In the genomic region with DNA sequence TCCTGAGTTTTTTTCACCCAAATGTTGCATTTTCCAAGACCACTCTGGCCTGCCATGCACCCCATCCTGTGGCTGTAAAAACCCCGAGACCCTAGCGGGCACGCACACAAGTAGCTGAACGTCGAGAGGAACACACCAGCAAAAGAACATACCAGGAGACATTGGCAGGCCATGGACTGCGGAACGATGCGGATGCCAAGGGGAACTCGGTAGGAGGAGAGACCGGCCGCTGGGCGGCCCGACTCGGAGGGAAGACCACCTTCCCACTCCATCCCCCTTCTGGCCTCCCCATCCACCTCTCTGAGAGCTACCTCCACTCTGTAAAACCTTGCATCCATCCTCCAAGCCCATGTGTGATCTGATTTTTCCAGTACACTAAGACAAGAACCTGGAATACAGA, we compare ENCODE assay signal across 26 cellular contexts.
DNase-seq lines count a peak whose midpoint lies in the region; ATAC-seq, FAIRE-seq and TF ChIP-seq lines count a peak whose summit lies in the region.
"Had no signal": no experiment of that assay in that cellular context is flagged by ENCODE, and none has a peak within 500 bp of the region (broad histone marks: within the 10 kb centered on the region; RNA-seq: fewer than 3 reads in every experiment).

No MANE protein-coding gene starts in this region.

- H3K4me3 Mint-ChIP-seq in stimulated activated effector memory CD8-positive, alpha-beta T cell treated with anti-CD3 and anti-CD28 coated beads, Interleukin-12 subunit alpha, Interleukin-12 subunit beta, amount 100 ng/mL, for 72 hours, result no peak overlapping the region
- H3K4me3 Mint-ChIP-seq: CD14-positive monocyte; CD4-positive, alpha-beta T cell; CD8-positive, alpha-beta memory T cell; HFFc6 had no signal

- no peaks in the 10 kb centered on the region for H3K9me1 ChIP-seq in K562 (ENCODE audit: control insufficient read depth, insufficient read depth, low read length)

- WGBS in K562 (ENCODE audit: insufficient coverage, low coverage, missing lambda C conversion rate), result 14% methylated on average over 14 of the region's 14 CpGs
- WGBS in esophagus muscularis mucosa, result 97% methylated on average over 14 of the region's 14 CpGs
- WGBS in lung, 2 donors, result 97 to 98% methylated on average over 14 of the region's 14 CpGs

- no peaks in the 10 kb centered on the region for H3K4me1 Mint-ChIP-seq in stimulated activated effector memory CD8-positive, alpha-beta T cell treated with anti-CD3 and anti-CD28 coated beads, Interleukin-12 subunit alpha, Interleukin-12 subunit beta, amount 100 ng/mL, for 72 hours
- H3K4me1 Mint-ChIP-seq: CD14-positive monocyte; CD8-positive, alpha-beta memory T cell had no signal

- TF ChIP-seq RAD21 in K562 (CRISPR knock-in tag; conservative IDR thresholded peaks at IDR 0.05 in 1 of 2, IDR thresholded peaks at IDR 0.05 in 1 of 2), result no peak

- H3K79me2 ChIP-seq in K562 (ENCODE audit: control insufficient read depth, insufficient read depth, low read length) (no peaks in the 10 kb centered on the region), PC-3 (ENCODE audit: low read length) (no peaks in the 10 kb centered on the region)

- TF ChIP-seq POLR2A in K562 (conservative IDR thresholded peaks at IDR 0.05), result no peak
- TF ChIP-seq POLR2A in esophagus muscularis mucosa (IDR thresholded peaks at IDR 0.05; ENCODE audit: low read depth), result no peak

- no peak for TF ChIP-seq EP300 in K562 (IDR thresholded peaks at IDR 0.05; ENCODE audit: low read length)
- TF ChIP-seq EP300 in esophagus muscularis mucosa (IDR thresholded peaks at IDR 0.05), result no peak

- BruUV-seq in K562 (replicated peaks; lab: Mats Ljungman, UMichigan), result no TSS peak
- no TSS peak for BruUV-seq in PC-3 (replicated peaks; lab: Mats Ljungman, UMichigan)

- H3K27ac ChIP-seq in K562 (ENCODE audit: extremely low read depth, low read depth, low read length) (no peak overlapping the region), esophagus muscularis mucosa (replicated peaks in 1 of 4) (no peak overlapping the region), lung (ENCODE audit: low read depth in 1 of 2, low read length in 1 of 2) (no peak overlapping the region), PC-3 (ENCODE audit: low read length) (no peak overlapping the region)
- H3K27ac ChIP-seq: A549; BLaER1 treated with 17β-estradiol and CSF1 and Interleukin-3, amounts not matched to agents 10 nM and 100 nM had no signal

- ATAC-seq in K562, result no peak
- ATAC-seq in lung (ENCODE audit: insufficient read depth, low FRiP score), result no peak
- no peak for ATAC-seq in GM21447 (IDR thresholded peaks at IDR 0.05; ENCODE audit: unreplicated experiment)
- ATAC-seq in PC-3, result no peak
- no peak for ATAC-seq in stimulated activated effector memory CD8-positive, alpha-beta T cell treated with anti-CD3 and anti-CD28 coated beads, Interleukin-12 subunit alpha, Interleukin-12 subunit beta, amount 100 ng/mL, for 72 hours
- ATAC-seq: A549, GM12878 had no signal

- H3F3A ChIP-seq in PC-3 (ENCODE audit: low read length, unreplicated experiment), result no peaks in the 10 kb centered on the region

- no peaks in the 10 kb centered on the region for H3K9me2 ChIP-seq in PC-3 (replicated peaks; ENCODE audit: low read length)

- H3K9me3 ChIP-seq in K562 (replicated peaks; ENCODE audit: control insufficient read depth, insufficient read depth, low read depth, low read length), result no peaks in the 10 kb centered on the region
- peaks cover 0 to 8% (median 3%) of the 10 kb centered on the region in 4 donors for H3K9me3 ChIP-seq in esophagus muscularis mucosa
- H3K9me3 ChIP-seq in lung (ENCODE audit: control insufficient read depth in 2 of 2, insufficient read depth in 1 of 2, low read length in 1 of 2), result peaks cover 0 to 6% of the 10 kb centered on the region in 2 donors
- no peaks in the 10 kb centered on the region for H3K9me3 ChIP-seq in PC-3 (ENCODE audit: low read length)
- H3K9me3 ChIP-seq: A549, BE2C, HAP-1 had no signal

- H3K9ac ChIP-seq in K562 (ENCODE audit: insufficient read depth in 1 of 2, low read depth in 2 of 2, low read length in 2 of 2) (no peak overlapping the region), PC-3 (ENCODE audit: low read length) (no peak overlapping the region)
- H3K9ac ChIP-seq: BLaER1 treated with 17β-estradiol and CSF1 and Interleukin-3, amounts not matched to agents 10 nM and 100 nM had no signal

- H3K36me3 Mint-ChIP-seq in stimulated activated effector memory CD8-positive, alpha-beta T cell treated with anti-CD3 and anti-CD28 coated beads, Interleukin-12 subunit alpha, Interleukin-12 subunit beta, amount 100 ng/mL, for 72 hours, result no peaks in the 10 kb centered on the region
- H3K36me3 Mint-ChIP-seq: CD14-positive monocyte; CD8-positive, alpha-beta memory T cell had no signal

- H3K27me3 ChIP-seq in K562 (ENCODE audit: control insufficient read depth in 2 of 2, insufficient read depth in 2 of 2, low read length in 2 of 2), result no peaks in the 10 kb centered on the region
- no peaks in the 10 kb centered on the region for H3K27me3 ChIP-seq in esophagus muscularis mucosa
- no peaks in the 10 kb centered on the region for H3K27me3 ChIP-seq in lung (ENCODE audit: control insufficient read depth, insufficient read depth)
- no peaks in the 10 kb centered on the region for H3K27me3 ChIP-seq in PC-3 (ENCODE audit: low read length)
- H3K27me3 ChIP-seq: BE2C; BLaER1 treated with 17β-estradiol and CSF1 and Interleukin-3, amounts not matched to agents 10 nM and 100 nM had no signal

- no peaks in the 10 kb centered on the region for H4K20me1 ChIP-seq in K562 (replicated peaks; ENCODE audit: control insufficient read depth, insufficient read depth, low read length)
- no peaks in the 10 kb centered on the region for H4K20me1 ChIP-seq in PC-3 (ENCODE audit: low read length)
- H4K20me1 ChIP-seq: BLaER1 treated with 17β-estradiol and CSF1 and Interleukin-3, amounts not matched to agents 10 nM and 100 nM had no signal

- DNase-seq in K562 (ENCODE audit: extremely low read depth in 1 of 4, low spot score in 3 of 4), result no peak
- DNase-seq in esophagus muscularis mucosa (ENCODE audit: extremely low spot score), result peak; percentile 37
- peak; percentile 22 for DNase-seq in lung (ENCODE audit: low spot score)
- no peak for DNase-seq in PC-3
- DNase-seq in stimulated activated effector memory CD8-positive, alpha-beta T cell treated with anti-CD3 and anti-CD28 coated beads, Interleukin-12 subunit alpha, Interleukin-12 subunit beta, amount 100 ng/mL, for 72 hours (ENCODE audit: low spot score in 2 of 2), result no peak
- DNase-seq: 8988T; ACHN; AML-193; BE2C; CD4-positive, alpha-beta T cell; CD8-positive, alpha-beta memory T cell; DMS 273 treated with DMSO at 0.1 percent for 48 hours; DMS79; EL; GDM1; GOT3; HFFc6 had no signal

- intact Hi-C loops in K562 (cut with micrococcal nuclease) (no loop called here), esophagus muscularis mucosa (cut with DNase I) (no loop called here), PC-3 (cut with micrococcal nuclease) (no loop called here)

- no peak overlapping the region for H3K27ac Mint-ChIP-seq in stimulated activated effector memory CD8-positive, alpha-beta T cell treated with anti-CD3 and anti-CD28 coated beads, Interleukin-12 subunit alpha, Interleukin-12 subunit beta, amount 100 ng/mL, for 72 hours
- H3K27ac Mint-ChIP-seq: CD14-positive monocyte; CD4-positive, alpha-beta T cell; CD8-positive, alpha-beta memory T cell; HFFc6 had no signal

- peaks cover 5 to 7% of the 10 kb centered on the region in 2 experiments; a peak in 4 of 5 replicates for H3K4me1 ChIP-seq in K562 (replicated peaks in 1 of 2; ENCODE audit: control insufficient read depth in 2 of 2, insufficient read depth in 2 of 2, low read length in 2 of 2)
- H3K4me1 ChIP-seq in esophagus muscularis mucosa, result no peaks in the 10 kb centered on the region
- peaks cover 0 to 3% of the 10 kb centered on the region in 2 donors for H3K4me1 ChIP-seq in lung (ENCODE audit: control insufficient read depth in 2 of 2, insufficient read depth in 2 of 2, low read length in 2 of 2)
- H3K4me1 ChIP-seq in PC-3 (ENCODE audit: insufficient read depth, low read length), result no peaks in the 10 kb centered on the region
- H3K4me1 ChIP-seq: A549, BE2C, HAP-1 had no signal

- CTCF ChIA-PET in K562 (lab: Yijun Ruan, JAX; ENCODE audit: low intra/inter-chr PET ratio) (no interaction called here), PC-3 (lab: Charles Lee) (no interaction called here)

- H3K4me2 ChIP-seq in K562 (ENCODE audit: insufficient read depth, low read length) (peak overlapping the region; percentile 54; the same call in 1 of the 2 replicates), PC-3 (ENCODE audit: low read length) (no peak overlapping the region)
- H3K4me2 ChIP-seq: A549; BLaER1 treated with 17β-estradiol and CSF1 and Interleukin-3, amounts not matched to agents 10 nM and 100 nM had no signal

- POLR2A ChIA-PET in K562 (lab: Yijun Ruan, JAX), result interaction anchor here (1.1 to 2.5 kb wide), 2 partner anchors 8 to 13 kb away, joined by 4 to 14 read pairs; no protein-coding TSS in a partner anchor
- POLR2A ChIA-PET in PC-3 (lab: Charles Lee; ENCODE audit: unreplicated experiment), result no interaction called here

- peaks cover 6% of the 10 kb centered on the region for H3K9me3 Mint-ChIP-seq in stimulated activated effector memory CD8-positive, alpha-beta T cell treated with anti-CD3 and anti-CD28 coated beads, Interleukin-12 subunit alpha, Interleukin-12 subunit beta, amount 100 ng/mL, for 72 hours

- FAIRE-seq in K562 (lab: Jason Lieb, UNC), result no peak
- FAIRE-seq: A549, D721Med, GM12878, GM19239, H54 had no signal

- TF ChIP-seq CTCF in K562 (IDR thresholded peaks at IDR 0.05 in 2 of 3, conservative IDR thresholded peaks at IDR 0.05 in 1 of 3; ENCODE audit: insufficient read depth in 2 of 3, low read depth in 1 of 3, low read length in 3 of 3), result no peak
- TF ChIP-seq CTCF in esophagus muscularis mucosa (IDR thresholded peaks at IDR 0.05), result no peak
- TF ChIP-seq CTCF in lung (IDR thresholded peaks at IDR 0.05; ENCODE audit: control extremely low read depth, extremely low read depth), result no peak
- TF ChIP-seq CTCF in PC-3 (conservative IDR thresholded peaks at IDR 0.05; ENCODE audit: low read depth, low read length), result no peak

- in situ Hi-C loops in K562 (cut with MboI), result no loop called here

- no peaks in the 10 kb centered on the region for H3K36me3 ChIP-seq in K562 (ENCODE audit: control insufficient read depth, insufficient read depth, low read length)
- no peaks in the 10 kb centered on the region for H3K36me3 ChIP-seq in esophagus muscularis mucosa
- no peaks in the 10 kb centered on the region for H3K36me3 ChIP-seq in lung (ENCODE audit: control insufficient read depth in 2 of 2, insufficient read depth in 2 of 2, low read length in 2 of 2)
- H3K36me3 ChIP-seq in PC-3 (ENCODE audit: low read depth, low read length), result no peaks in the 10 kb centered on the region
- H3K36me3 ChIP-seq: BE2C; BLaER1 treated with 17β-estradiol and CSF1 and Interleukin-3, amounts not matched to agents 10 nM and 100 nM; HAP-1 had no signal

- no peak overlapping the region for H2AFZ ChIP-seq in K562 (ENCODE audit: low read depth, low read length)
- no peak overlapping the region for H2AFZ ChIP-seq in PC-3 (ENCODE audit: low read length)

- H3K4me3 ChIP-seq in K562 (no peak overlapping the region; the same call in 1 of the 2 replicates), esophagus muscularis mucosa (no peak overlapping the region), lung (no peak overlapping the region), PC-3 (ENCODE audit: low read length) (no peak overlapping the region)
- H3K4me3 ChIP-seq: A549; BLaER1 treated with 17β-estradiol and CSF1 and Interleukin-3, amounts not matched to agents 10 nM and 100 nM; GM12878; HAP-1 had no signal

Comparison
In these comparisons a context has a peak if more than half of its experiments do, and no peak if none do; other contexts are left out.
1. DNase-seq: peak in esophagus muscularis mucosa (single experiment) and lung (single experiment); none in K562 (0 of 4), PC-3 (single experiment) and stimulated activated effector memory CD8-positive, alpha-beta T cell treated with anti-CD3 and anti-CD28 coated beads, Interleukin-12 subunit alpha, Interleukin-12 subunit beta, amount 100 ng/mL, for 72 hours (0 of 2).